Comparison of ENCODE assay signal across 20 cellular contexts in the genomic region with DNA sequence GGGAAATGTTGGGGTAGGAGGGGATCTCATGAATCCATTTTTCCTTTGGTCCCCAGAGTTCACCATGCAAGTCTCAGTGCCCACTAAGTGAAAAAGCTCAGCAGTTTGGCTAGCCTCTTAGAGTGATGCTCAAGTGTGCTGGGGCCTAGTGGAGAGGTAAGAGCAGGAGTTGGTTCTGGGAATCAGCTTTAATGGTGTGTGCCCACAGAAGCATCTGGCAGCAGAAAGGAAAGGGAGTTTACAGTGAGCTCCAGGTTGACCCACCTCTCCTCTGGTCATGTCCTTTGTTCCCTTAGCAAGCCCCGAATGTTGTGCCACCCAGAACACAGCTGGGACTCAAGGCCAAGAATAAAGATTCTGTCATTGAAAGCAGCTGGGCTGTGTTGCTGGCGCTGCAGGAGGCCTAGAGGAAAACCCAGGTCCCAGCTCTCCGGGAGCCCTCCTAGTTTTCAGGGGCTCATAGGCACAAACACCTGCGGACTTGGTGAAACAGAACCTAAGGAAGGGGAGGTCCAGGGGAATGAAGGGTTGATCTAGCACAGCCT.
A peak's percentile ranks its signal among the peaks of the same experiment; 100 is the strongest.
DNase-seq lines count a peak whose midpoint lies in the region; ATAC-seq, FAIRE-seq and TF ChIP-seq lines count a peak whose summit lies in the region.
"Had no signal": no experiment of that assay in that cellular context is flagged by ENCODE, and none has a peak within 500 bp of the region (broad histone marks: within the 10 kb centered on the region; RNA-seq: fewer than 3 reads in every experiment).

No MANE protein-coding gene starts in this region.

- H3K9me3 Mint-ChIP-seq in stimulated activated naive CD8-positive, alpha-beta T cell treated with anti-CD3 and anti-CD28 coated beads, Interleukin-15, Interleukin-2, amounts not matched to agents 100 ng/mL and 50 ng/mL, for 24 hours = no peaks in the 10 kb centered on the region
- H3K9me3 Mint-ChIP-seq in brain (no peaks in the 10 kb centered on the region), neural crest cell (no peaks in the 10 kb centered on the region)
- H3K9me3 Mint-ChIP-seq: activated CD4-positive, alpha-beta memory T cell treated with anti-CD3 and anti-CD28 coated beads, Interleukin-2, amount 10 ng/mL, durations not matched to agents 7 days and 5 days had no signal

- peaks cover 4% of the 10 kb centered on the region for H3K36me3 Mint-ChIP-seq in stimulated activated naive CD8-positive, alpha-beta T cell treated with anti-CD3 and anti-CD28 coated beads, Interleukin-15, Interleukin-2, amounts not matched to agents 100 ng/mL and 50 ng/mL, for 24 hours (ENCODE audit: low read depth)
- H3K36me3 Mint-ChIP-seq in brain (no peaks in the 10 kb centered on the region), neural crest cell (ENCODE audit: low read depth) (no peaks in the 10 kb centered on the region)

- TF ChIP-seq CTCF in brain (conservative IDR thresholded peaks at IDR 0.05) (no peak), neural crest cell (conservative IDR thresholded peaks at IDR 0.05) (no peak)

- H3K27ac Mint-ChIP-seq in stimulated activated naive CD8-positive, alpha-beta T cell treated with anti-CD3 and anti-CD28 coated beads, Interleukin-15, Interleukin-2, amounts not matched to agents 100 ng/mL and 50 ng/mL, for 24 hours = peak overlapping the region; percentile 45
- H3K27ac Mint-ChIP-seq in brain = peak overlapping the region in 4 of 5 experiments; percentile 21 to 88 (median 42)
- H3K27ac Mint-ChIP-seq in neural crest cell (ENCODE audit: unreplicated experiment) = peak overlapping the region; percentile 96
- H3K27ac Mint-ChIP-seq: activated CD4-positive, alpha-beta memory T cell treated with anti-CD3 and anti-CD28 coated beads, Interleukin-2, amount 10 ng/mL, durations not matched to agents 7 days and 5 days; activated naive CD8-positive, alpha-beta T cell had no signal

- peaks cover 69% of the 10 kb centered on the region for H3K4me1 Mint-ChIP-seq in stimulated activated naive CD8-positive, alpha-beta T cell treated with anti-CD3 and anti-CD28 coated beads, Interleukin-15, Interleukin-2, amounts not matched to agents 100 ng/mL and 50 ng/mL, for 24 hours (ENCODE audit: low read depth)
- peaks cover 61% of the 10 kb centered on the region for H3K4me1 Mint-ChIP-seq in brain
- H3K4me1 Mint-ChIP-seq in neural crest cell = peaks cover 77% of the 10 kb centered on the region

- no peak for FAIRE-seq in RCC 7860 (lab: Jason Lieb, UNC)
- FAIRE-seq: frontal cortex had no signal

- intact Hi-C loops in head of caudate nucleus (cut with DNase I) = no loop called here

- no peak for DNase-seq in stimulated activated naive CD8-positive, alpha-beta T cell treated with anti-CD3 and anti-CD28 coated beads, Interleukin-15, Interleukin-2, amounts not matched to agents 100 U/mL and 50 U/mL, for 24 hours
- DNase-seq in neural crest cell (ENCODE audit: low read depth, low spot score) (no peak), RCC 7860 (ENCODE audit: low spot score) (no peak), head of caudate nucleus (no peak)
- DNase-seq in effector CD8-positive, alpha-beta T cell (lab: John Stamatoyannopoulos, UW) = no peak
- DNase-seq: activated CD4-positive, alpha-beta memory T cell treated with anti-CD3 and anti-CD28 coated beads, Interleukin-2, amount 10 ng/mL, durations not matched to agents 7 days and 5 days; activated T-cell treated with anti-CD3 and anti-CD28 coated beads, Interleukin-2, amount 50 U/mL, for 48 hours; Caco-2; central memory CD4-positive, alpha-beta T cell; lower lobe of right lung; NCI-H1436; NCI-H446; nucleus accumbens; stimulated activated CD4-positive, alpha-beta T cell treated with anti-CD3 and anti-CD28 coated beads, Interleukin-4, amount 100 ng/mL, for 24 hours; upper lobe of left lung had no signal

- no peak for ATAC-seq in stimulated activated naive CD8-positive, alpha-beta T cell treated with anti-CD3 and anti-CD28 coated beads, Interleukin-15, Interleukin-2, amounts not matched to agents 100 U/mL and 50 U/mL, for 24 hours
- no peak for ATAC-seq in GM19324 (IDR thresholded peaks at IDR 0.05; ENCODE audit: low FRiP score, unreplicated experiment)
- ATAC-seq: lower lobe of right lung had no signal

- no peaks in the 10 kb centered on the region for H3K27me3 Mint-ChIP-seq in stimulated activated naive CD8-positive, alpha-beta T cell treated with anti-CD3 and anti-CD28 coated beads, Interleukin-15, Interleukin-2, amounts not matched to agents 100 ng/mL and 50 ng/mL, for 24 hours
- H3K27me3 Mint-ChIP-seq in brain (no peaks in the 10 kb centered on the region), neural crest cell (ENCODE audit: low read depth) (no peaks in the 10 kb centered on the region)
- H3K27me3 Mint-ChIP-seq: activated CD4-positive, alpha-beta memory T cell treated with anti-CD3 and anti-CD28 coated beads, Interleukin-2, amount 10 ng/mL, durations not matched to agents 7 days and 5 days; activated naive CD8-positive, alpha-beta T cell had no signal

- H3K4me3 Mint-ChIP-seq in stimulated activated naive CD8-positive, alpha-beta T cell treated with anti-CD3 and anti-CD28 coated beads, Interleukin-15, Interleukin-2, amounts not matched to agents 100 ng/mL and 50 ng/mL, for 24 hours = no peak overlapping the region
- no peak overlapping the region for H3K4me3 Mint-ChIP-seq in brain
- H3K4me3 Mint-ChIP-seq in neural crest cell = peak overlapping the region; percentile 66
- H3K4me3 Mint-ChIP-seq: activated CD4-positive, alpha-beta memory T cell treated with anti-CD3 and anti-CD28 coated beads, Interleukin-2, amount 10 ng/mL, durations not matched to agents 7 days and 5 days; activated naive CD8-positive, alpha-beta T cell had no signal

Comparison
In these comparisons a context has a peak if more than half of its experiments do, and no peak if none do; other contexts are left out.
1. H3K27ac Mint-ChIP-seq: peak in every context shown above with its lines; median percentile 96 in neural crest cell; 45 in stimulated activated naive CD8-positive, alpha-beta T cell treated with anti-CD3 and anti-CD28 coated beads, Interleukin-15, Interleukin-2, amounts not matched to agents 100 ng/mL and 50 ng/mL, for 24 hours; 42 in brain.